In genomic region chr22:37079668-37080171, GRCh38 we compare ENCODE assay signal across 9 cellular contexts. TPM values are rescaled to one million over a fixed set of nuclear protein-coding genes. Genes with fewer than 3 reads are reported as not detected.
A peak's percentile ranks its signal among the peaks of the same experiment; 100 is the strongest.
DNase-seq lines count a peak whose midpoint lies in the region; ATAC-seq and TF ChIP-seq lines count a peak whose summit lies in the region.
"Had no signal": no experiment of that assay in that cellular context is flagged by ENCODE, and none has a peak within 500 bp of the region (broad histone marks: within the 10 kb centered on the region; RNA-seq: fewer than 3 reads in every experiment).

No MANE protein-coding gene starts in this region.

- peaks cover 11% of the 10 kb centered on the region for H3K4me1 ChIP-seq in upper lobe of right lung

- H3K27me3 ChIP-seq in upper lobe of right lung = peaks cover 15% of the 10 kb centered on the region

- intact Hi-C loops in Right ventricle myocardium superior (cut with DNase I) = loop anchor here (5.0 kb wide), 1 partner anchor 123 kb away; no protein-coding TSS in a partner anchor
- intact Hi-C loops in cardiac septum (cut with DNase I) = loop anchor here (5.0 kb wide), 1 partner anchor 88 kb away; no protein-coding TSS in a partner anchor
- intact Hi-C loops in upper lobe of right lung (cut with DNase I) = loop anchor here (5.0 kb wide), 1 partner anchor 118 kb away; no protein-coding TSS in a partner anchor

- TF ChIP-seq CTCF in upper lobe of right lung (IDR thresholded peaks at IDR 0.05) = no peak

- peak overlapping the region; percentile 95 to 100 (median 99) for H3K27ac Mint-ChIP-seq in naive thymus-derived CD8-positive, alpha-beta T cell

- no peaks in the 10 kb centered on the region for H3K36me3 ChIP-seq in upper lobe of right lung

- no peaks in the 10 kb centered on the region for H3K36me3 Mint-ChIP-seq in naive thymus-derived CD8-positive, alpha-beta T cell

- ATAC-seq in Right ventricle myocardium superior (ENCODE audit: poor library complexity) = no peak
- peak; percentile 78 to 89 for ATAC-seq in naive thymus-derived CD8-positive, alpha-beta T cell
- peak; percentile 38 for ATAC-seq in upper lobe of right lung
- no peak for ATAC-seq in HG02642 (IDR thresholded peaks at IDR 0.05; ENCODE audit: poor library complexity, unreplicated experiment)
- no peak for ATAC-seq in HG03442 (IDR thresholded peaks at IDR 0.05; ENCODE audit: unreplicated experiment)

- peak overlapping the region; percentile 41 to 79 (median 72) for H3K4me3 Mint-ChIP-seq in naive thymus-derived CD8-positive, alpha-beta T cell

- H3K9me3 Mint-ChIP-seq in naive thymus-derived CD8-positive, alpha-beta T cell = no peaks in the 10 kb centered on the region

- H3K4me3 ChIP-seq in upper lobe of right lung = no peak overlapping the region

- H3K9me3 ChIP-seq in upper lobe of right lung = no peaks in the 10 kb centered on the region

- POLR2A ChIA-PET in naive thymus-derived CD8-positive, alpha-beta T cell (lab: Charles Lee) = interaction anchor here (0.6 to 1.6 kb wide), 10 partner anchors 10 to 158 kb away, joined by 3 to 22 read pairs (median 6); partner anchors contain the start of gene IL2RB

- H3K4me1 Mint-ChIP-seq in naive thymus-derived CD8-positive, alpha-beta T cell = peaks cover 30 to 39% (median 32%) of the 10 kb centered on the region in 4 donors

- H3K27ac ChIP-seq in upper lobe of right lung = peak overlapping the region; percentile 17

- DNase-seq in Right ventricle myocardium superior = peak; percentile 31
- no peak for DNase-seq in cardiac septum (ENCODE audit: low spot score)
- DNase-seq in activated gamma-delta T cell treated with anti-CD3 and anti-CD28 coated beads, Interleukin-2, amount 50 U/mL, for 16 hours (ENCODE audit: low read depth) = peak; percentile 58
- peak; percentile 45 to 92 (median 86) for DNase-seq in naive thymus-derived CD8-positive, alpha-beta T cell
- no peak for DNase-seq in upper lobe of right lung
- DNase-seq in C1 segment of cervical spinal cord (lab: John Stamatoyannopoulos, UW) = no peak

- peaks cover 0 to 8% (median 0%) of the 10 kb centered on the region in 5 donors for H3K27me3 Mint-ChIP-seq in naive thymus-derived CD8-positive, alpha-beta T cell

RNA-seq across cellular contexts. Expression of gene KCTD17, which starts 28.2 kb away (rescaled TPM):
- total RNA-seq in Right ventricle myocardium superior (8.9 TPM), cardiac septum (50.2 TPM), upper lobe of right lung (19.2 TPM)
- total RNA-seq in naive thymus-derived CD8-positive, alpha-beta T cell = 10 to 100 TPM; 26.1 to 26.6 TPM
- 10 to 100 TPM in 2 of 3 donors, 1 to 10 TPM in 1; 9.1 to 12.1 (median 10.3) TPM for polyA plus RNA-seq in naive thymus-derived CD8-positive, alpha-beta T cell

RNA-seq across cellular contexts. Expression of gene TMPRSS6, which starts 29.8 kb away (rescaled TPM):
- total RNA-seq in Right ventricle myocardium superior (not detected), cardiac septum (not detected), upper lobe of right lung (2.1 TPM)
- under 1 TPM; 0.27 to 0.36 TPM for total RNA-seq in naive thymus-derived CD8-positive, alpha-beta T cell
- polyA plus RNA-seq in naive thymus-derived CD8-positive, alpha-beta T cell = under 1 TPM; 0.05 to 0.09 (median 0.06) TPM
- total RNA-seq: dermis microvascular lymphatic vessel endothelial cell had no signal

Comparison
In these comparisons a context has a peak if more than half of its experiments do, and no peak if none do; other contexts are left out.
1. DNase-seq: peak in Right ventricle myocardium superior (single experiment), activated gamma-delta T cell treated with anti-CD3 and anti-CD28 coated beads, Interleukin-2, amount 50 U/mL, for 16 hours (single experiment) and naive thymus-derived CD8-positive, alpha-beta T cell (10 of 10); none in cardiac septum (single experiment), upper lobe of right lung (single experiment) and C1 segment of cervical spinal cord (0 of 14).
2. ATAC-seq: peak in naive thymus-derived CD8-positive, alpha-beta T cell (2 of 2) and upper lobe of right lung (single experiment); none in Right ventricle myocardium superior (single experiment), HG02642 (single experiment) and HG03442 (single experiment).